Comparison of ENCODE assay signal across 1 cellular context in genomic region chr5:96256795-96257470, GRCh38.
TF ChIP-seq lines count a peak whose summit lies in the region.

No MANE protein-coding gene starts in this region.

TF ChIP-seq in A549, 52 proteins besides CTCF, POLR2A, EP300 and RAD21 (continued from another document):
- no peak for TF ChIP-seq ELK1 (IDR thresholded peaks at IDR 0.05; ENCODE audit: low read depth, low read length)
- TF ChIP-seq JUNB (IDR thresholded peaks at IDR 0.05): no peak
- no peak for TF ChIP-seq MAZ (IDR thresholded peaks at IDR 0.05; ENCODE audit: borderline replicate concordance, low read depth, low read length)
- TF ChIP-seq HMGXB4 (CRISPR knock-in tag; IDR thresholded peaks at IDR 0.05; ENCODE audit: borderline replicate concordance): no peak
- TF ChIP-seq ATOH8 (CRISPR knock-in tag; IDR thresholded peaks at IDR 0.05; ENCODE audit: low read depth): no peak
- TF ChIP-seq CHD2 (IDR thresholded peaks at IDR 0.05; ENCODE audit: low read length, partially characterized antibody): no peak
- TF ChIP-seq REST (IDR thresholded peaks at IDR 0.05): no peak
- TF ChIP-seq TP53 (CRISPR knock-in tag; IDR thresholded peaks at IDR 0.05): no peak
- TF ChIP-seq HOXA7 (CRISPR knock-in tag; IDR thresholded peaks at IDR 0.05): no peak
- TF ChIP-seq HDAC2 (IDR thresholded peaks at IDR 0.05): no peak
- no peak for TF ChIP-seq POLR2AphosphoS2 (conservative IDR thresholded peaks at IDR 0.05; ENCODE audit: low read length)
- no peak for TF ChIP-seq JUN (IDR thresholded peaks at IDR 0.05)
- TF ChIP-seq FOSL2 (IDR thresholded peaks at IDR 0.05): no peak
- TF ChIP-seq FOSL2 (CRISPR knock-in tag; IDR thresholded peaks at IDR 0.05): peak; percentile 37; the same call in 1 of the 2 replicates
